8 cellular contexts compared by ENCODE assay signal in genomic region chr20:10673176-10673830, GRCh38. TPM values are rescaled to one million over a fixed set of nuclear protein-coding genes. Genes with fewer than 3 reads are reported as not detected.
A peak's percentile ranks its signal among the peaks of the same experiment; 100 is the strongest.
DNase-seq lines count a peak whose midpoint lies in the region; ATAC-seq, FAIRE-seq and TF ChIP-seq lines count a peak whose summit lies in the region.

No MANE protein-coding gene starts in this region.

- H3K9me3 ChIP-seq in PC-3 (ENCODE audit: low read length) (no peaks in the 10 kb centered on the region), kidney (ENCODE audit: control insufficient read depth in 1 of 2, low read length in 2 of 2) (no peaks in the 10 kb centered on the region)

- CTCF ChIA-PET in AG04449 (lab: Yijun Ruan, JAX) (interaction anchor here (0.9 to 4.1 kb wide), 10 partner anchors 10 to 870 kb away, joined by 3 to 27 read pairs (median 3); no protein-coding TSS in a partner anchor), PC-3 (lab: Charles Lee) (interaction anchor here (0.6 to 1.3 kb wide), 2 partner anchors 251 to 594 kb away, joined by 3 to 6 read pairs; no protein-coding TSS in a partner anchor)

- H3K9ac ChIP-seq in PC-3 (ENCODE audit: low read length) (peak overlapping the region; percentile 97), kidney (ENCODE audit: low read length in 2 of 2) (peak overlapping the region; percentile 49 to 92)

- H3K36me3 ChIP-seq in PC-3 (ENCODE audit: low read depth, low read length): peaks cover 39% of the 10 kb centered on the region
- H3K36me3 ChIP-seq in kidney (ENCODE audit: control insufficient read depth in 1 of 2, insufficient read depth in 2 of 2, low read length in 2 of 2): peaks cover 4 to 8% of the 10 kb centered on the region in 2 donors

- H3K4me3 ChIP-seq in AG04449 (ENCODE audit: low read depth, low read length) (peak overlapping the region; percentile 92), PC-3 (ENCODE audit: low read length) (peak overlapping the region; percentile 95), cardiac fibroblast (replicated peaks in 1 of 2; ENCODE audit: low read depth in 2 of 2, low read length in 2 of 2) (peak overlapping the region; percentile 81 to 88), kidney (ENCODE audit: low read length in 2 of 2) (peak overlapping the region; percentile 85 to 95)

- H3K4me1 ChIP-seq in PC-3 (ENCODE audit: insufficient read depth, low read length) (peaks cover 33% of the 10 kb centered on the region), kidney (ENCODE audit: control insufficient read depth in 1 of 2, insufficient read depth in 1 of 2, low read depth in 1 of 2, low read length in 2 of 2) (peaks cover 5 to 15% of the 10 kb centered on the region in 2 donors)

- POLR2A ChIA-PET in AG04449 (lab: Yijun Ruan, JAX) (interaction anchor here (1.0 to 1.5 kb wide), 2 partner anchors 115 to 252 kb away, joined by 4 to 7 read pairs; no protein-coding TSS in a partner anchor), PC-3 (lab: Charles Lee; ENCODE audit: unreplicated experiment) (interaction anchor here (0.6 to 1.5 kb wide), 9 partner anchors 33 to 534 kb away, joined by 3 to 7 read pairs (median 4); partner anchors contain the start of gene MKKS)

- intact Hi-C loops in PC-3 (cut with micrococcal nuclease): loop anchor here (2.0 to 10.0 kb wide), 7 partner anchors 76 to 781 kb away; partner anchors contain the start of gene MKKS
- intact Hi-C loops in kidney (cut with DNase I): no loop called here

- H2AFZ ChIP-seq in PC-3 (ENCODE audit: low read length): no peak overlapping the region

- no peaks in the 10 kb centered on the region for H3F3A ChIP-seq in PC-3 (ENCODE audit: low read length, unreplicated experiment)

- H3K27ac ChIP-seq in PC-3 (ENCODE audit: low read length) (peak overlapping the region; percentile 95), kidney (ENCODE audit: low read depth in 2 of 2, low read length in 2 of 2) (peak overlapping the region; percentile 97 to 98)

- in situ Hi-C loops in GM13977 (cut with MboI; ENCODE audit: low pct_unique_long_range_greater_than_20kb, low sequenced_read_pairs, unreplicated experiment): no loop called here

- peak overlapping the region; percentile 89 for H3K4me2 ChIP-seq in PC-3 (ENCODE audit: low read length)

- peaks cover 45% of the 10 kb centered on the region for H4K20me1 ChIP-seq in PC-3 (ENCODE audit: low read length)

- H3K27me3 Mint-ChIP-seq in stimulated activated naive B cell treated with anti-CD40 and anti-IgM and Interleukin-4, amounts not matched to agents 10 μg/mL and 1 μg/mL and 100 μg/mL, for 72 hours: peaks cover 63 to 81% of the 10 kb centered on the region in 2 donors

- ATAC-seq in PC-3 (no peak), GM19463 (IDR thresholded peaks at IDR 0.05; ENCODE audit: unreplicated experiment) (no peak)
- no peak for ATAC-seq in stimulated activated naive B cell treated with anti-CD40 and anti-IgM and Interleukin-4, amounts not matched to agents 10 μg/mL and 1 μg/mL and 100 μg/mL, for 72 hours (replicated peaks)

- H3K4me3 Mint-ChIP-seq in stimulated activated naive B cell treated with anti-CD40 and anti-IgM and Interleukin-4, amounts not matched to agents 10 μg/mL and 1 μg/mL and 100 μg/mL, for 72 hours: peak overlapping the region; percentile 91 to 92

- no peaks in the 10 kb centered on the region for H3K27me3 ChIP-seq in PC-3 (ENCODE audit: low read length)

- no peak for FAIRE-seq in kidney (lab: Jason Lieb, UNC)

- peaks cover 0 to 1% of the 10 kb centered on the region in 2 donors for H3K9me3 Mint-ChIP-seq in stimulated activated naive B cell treated with anti-CD40 and anti-IgM and Interleukin-4, amounts not matched to agents 10 μg/mL and 1 μg/mL and 100 μg/mL, for 72 hours

- BruUV-seq in PC-3 (replicated peaks; lab: Mats Ljungman, UMichigan): no TSS peak

- peaks cover 31 to 48% of the 10 kb centered on the region in 2 donors for H3K4me1 Mint-ChIP-seq in stimulated activated naive B cell treated with anti-CD40 and anti-IgM and Interleukin-4, amounts not matched to agents 10 μg/mL and 1 μg/mL and 100 μg/mL, for 72 hours

- no peak overlapping the region for H3K27ac Mint-ChIP-seq in stimulated activated naive B cell treated with anti-CD40 and anti-IgM and Interleukin-4, amounts not matched to agents 10 μg/mL and 1 μg/mL and 100 μg/mL, for 72 hours

- peaks cover 70% of the 10 kb centered on the region for H3K79me2 ChIP-seq in PC-3 (ENCODE audit: low read length)

- no peaks in the 10 kb centered on the region for H3K9me2 ChIP-seq in PC-3 (replicated peaks; ENCODE audit: low read length)

- no peaks in the 10 kb centered on the region for H3K36me3 Mint-ChIP-seq in stimulated activated naive B cell treated with anti-CD40 and anti-IgM and Interleukin-4, amounts not matched to agents 10 μg/mL and 1 μg/mL and 100 μg/mL, for 72 hours

- DNase-seq in AG04449 (ENCODE audit: low read depth, low spot score) (no peak), GM13977 (ENCODE audit: low spot score) (peak; percentile 55), PC-3 (no peak), cardiac fibroblast (ENCODE audit: low read depth in 2 of 2) (no peak), kidney (peak; percentile 81), NCI-H226 (no peak)
- peak; percentile 9 for DNase-seq in stimulated activated naive B cell treated with anti-CD40 and anti-IgM and Interleukin-4, amounts not matched to agents 10 μg/mL and 1 μg/mL and 100 μg/mL, for 72 hours

- TF ChIP-seq CTCF in AG04449 (IDR thresholded peaks at IDR 0.05; ENCODE audit: insufficient read depth, low read length, missing control alignments) (no peak), GM13977 (IDR thresholded peaks at IDR 0.05; ENCODE audit: extremely low read depth, insufficient read depth, missing control alignments) (no peak), PC-3 (conservative IDR thresholded peaks at IDR 0.05; ENCODE audit: low read depth, low read length) (no peak), cardiac fibroblast (IDR thresholded peaks at IDR 0.05; ENCODE audit: low read depth, low read length) (no peak), kidney (IDR thresholded peaks at IDR 0.05; ENCODE audit: borderline replicate concordance, extremely low read depth, insufficient read depth) (no peak)

RNA-seq across cellular contexts. Expression of gene JAG1, which starts 0.5 kb away (rescaled TPM):
- 176 and 184 TPM in 2 replicates for total RNA-seq in PC-3 (2014; rRNA removed)
- 132 TPM for total RNA-seq in kidney
- polyA plus RNA-seq in kidney (ENCODE audit: insufficient read depth, low read depth, low replicate concordance): 18.0 TPM

Comparison
In these comparisons a context has a peak if more than half of its experiments do, and no peak if none do; other contexts are left out.
1. DNase-seq: peak in GM13977 (single experiment), kidney (single experiment) and stimulated activated naive B cell treated with anti-CD40 and anti-IgM and Interleukin-4, amounts not matched to agents 10 μg/mL and 1 μg/mL and 100 μg/mL, for 72 hours (single experiment); none in AG04449 (single experiment), PC-3 (single experiment), cardiac fibroblast (0 of 2) and NCI-H226 (single experiment).
2. Peak in every context shown above with its lines, with median percentiles within 50 percentile points of each other: H3K4me3 ChIP-seq.